Comparison of ENCODE assay signal across 1 cellular context in the genomic region with DNA sequence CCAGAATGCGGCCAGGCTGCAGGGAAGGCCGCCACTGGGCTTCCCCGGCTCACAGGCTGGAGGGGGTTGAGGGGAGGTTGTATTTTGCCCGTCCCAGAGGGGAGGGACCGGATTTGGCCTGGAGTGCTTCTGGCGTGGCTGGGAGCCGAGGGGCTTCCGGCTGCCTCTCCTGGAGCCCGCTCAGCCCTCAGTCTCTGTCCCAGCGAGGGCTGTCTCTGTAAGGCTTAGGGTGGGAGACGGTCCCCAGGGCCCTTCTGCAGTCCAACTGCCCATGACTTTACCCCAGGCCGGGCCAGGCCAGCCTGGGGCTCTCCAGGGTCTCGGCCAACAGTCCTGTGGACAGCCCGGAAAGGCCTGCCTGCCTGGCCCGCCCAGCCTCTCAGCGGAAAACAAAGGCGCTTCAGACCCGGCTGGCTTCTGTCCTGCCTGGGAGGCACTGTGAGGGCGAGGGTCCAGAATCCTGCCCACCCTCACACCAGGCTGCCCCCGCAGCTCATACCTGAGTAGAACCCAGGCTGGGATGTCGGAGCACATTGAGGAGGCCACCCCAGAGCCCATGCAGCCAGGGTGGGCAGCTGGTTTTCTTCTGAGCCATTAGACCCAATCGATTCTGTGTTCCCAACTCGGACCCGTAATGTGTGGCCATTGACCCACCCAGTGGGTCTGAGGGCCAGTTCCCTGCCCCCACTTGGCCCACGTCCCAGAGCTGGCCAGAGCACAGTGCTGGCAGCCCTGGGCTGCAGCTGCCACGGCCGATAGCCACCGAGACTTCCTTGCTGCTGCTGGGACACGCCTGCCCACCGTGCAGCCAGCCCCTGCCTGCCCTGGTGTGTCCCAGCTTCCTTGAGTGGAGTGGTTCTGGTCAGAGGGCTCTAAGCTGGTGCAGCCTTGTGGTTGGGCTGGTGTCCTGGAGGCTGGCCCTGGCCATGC.
TF ChIP-seq lines count a peak whose summit lies in the region.

No MANE protein-coding gene starts in this region.

TF ChIP-seq in HepG2, 621 proteins besides CTCF, POLR2A, EP300 and RAD21 (continues in another document):
- peak; percentile 70 for TF ChIP-seq ZFY (CRISPR knock-in tag; IDR thresholded peaks at IDR 0.05)
- TF ChIP-seq, protein P1, sequence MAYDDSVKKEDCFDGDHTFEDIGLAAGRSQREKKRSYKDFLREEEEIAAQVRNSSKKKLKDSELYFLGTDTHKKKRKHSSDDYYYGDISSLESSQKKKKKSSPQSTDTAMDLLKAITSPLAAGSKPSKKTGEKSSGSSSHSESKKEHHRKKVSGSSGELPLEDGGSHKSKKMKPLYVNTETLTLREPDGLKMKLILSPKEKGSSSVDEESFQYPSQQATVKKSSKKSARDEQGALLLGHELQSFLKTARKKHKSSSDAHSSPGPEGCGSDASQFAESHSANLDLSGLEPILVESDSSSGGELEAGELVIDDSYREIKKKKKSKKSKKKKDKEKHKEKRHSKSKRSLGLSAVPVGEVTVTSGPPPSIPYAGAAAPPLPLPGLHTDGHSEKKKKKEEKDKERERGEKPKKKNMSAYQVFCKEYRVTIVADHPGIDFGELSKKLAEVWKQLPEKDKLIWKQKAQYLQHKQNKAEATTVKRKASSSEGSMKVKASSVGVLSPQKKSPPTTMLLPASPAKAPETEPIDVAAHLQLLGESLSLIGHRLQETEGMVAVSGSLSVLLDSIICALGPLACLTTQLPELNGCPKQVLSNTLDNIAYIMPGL (CRISPR knock-in tag; IDR thresholded peaks at IDR 0.05; ENCODE audit: borderline replicate concordance in 1 of 2, low read depth in 1 of 2), result peak in 1 of 2 experiments; percentile 13; a peak in 1 of 4 replicates
- 0 out of 4 replicates have a peak, but pooled peaks of 1 of the 2 experiments have one; percentile 29 for TF ChIP-seq KLF16 (CRISPR knock-in tag; IDR thresholded peaks at IDR 0.05)
- 0 out of 2 replicates have a peak, but pooled peaks have one; percentile 14 for TF ChIP-seq ZNF230 (CRISPR knock-in tag; IDR thresholded peaks at IDR 0.05)
- TF ChIP-seq ZNF253 (CRISPR knock-in tag; IDR thresholded peaks at IDR 0.05; ENCODE audit: borderline replicate concordance), result 0 out of 2 replicates have a peak, but pooled peaks have one; percentile 32
- TF ChIP-seq ZNF75D (CRISPR knock-in tag; IDR thresholded peaks at IDR 0.05; ENCODE audit: borderline replicate concordance), result no peak
- peak; percentile 2 for TF ChIP-seq ASH2L (IDR thresholded peaks at IDR 0.05; ENCODE audit: insufficient read length, low read depth, low read length)
- no peak for TF ChIP-seq TBL1XR1 (IDR thresholded peaks at IDR 0.05; ENCODE audit: borderline replicate concordance, low read length, partially characterized antibody)
- TF ChIP-seq ZFX (CRISPR knock-in tag; IDR thresholded peaks at IDR 0.05; ENCODE audit: low read depth), result peak; percentile 82
- TF ChIP-seq, protein P2, sequence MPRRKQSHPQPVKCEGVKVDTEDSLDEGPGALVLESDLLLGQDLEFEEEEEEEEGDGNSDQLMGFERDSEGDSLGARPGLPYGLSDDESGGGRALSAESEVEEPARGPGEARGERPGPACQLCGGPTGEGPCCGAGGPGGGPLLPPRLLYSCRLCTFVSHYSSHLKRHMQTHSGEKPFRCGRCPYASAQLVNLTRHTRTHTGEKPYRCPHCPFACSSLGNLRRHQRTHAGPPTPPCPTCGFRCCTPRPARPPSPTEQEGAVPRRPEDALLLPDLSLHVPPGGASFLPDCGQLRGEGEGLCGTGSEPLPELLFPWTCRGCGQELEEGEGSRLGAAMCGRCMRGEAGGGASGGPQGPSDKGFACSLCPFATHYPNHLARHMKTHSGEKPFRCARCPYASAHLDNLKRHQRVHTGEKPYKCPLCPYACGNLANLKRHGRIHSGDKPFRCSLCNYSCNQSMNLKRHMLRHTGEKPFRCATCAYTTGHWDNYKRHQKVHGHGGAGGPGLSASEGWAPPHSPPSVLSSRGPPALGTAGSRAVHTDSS (CRISPR knock-in tag; conservative IDR thresholded peaks at IDR 0.05), result no peak
- peak; percentile 50 for TF ChIP-seq SAP130 (CRISPR knock-in tag; IDR thresholded peaks at IDR 0.05; ENCODE audit: low read depth)
- TF ChIP-seq HDAC1 (CRISPR knock-in tag; IDR thresholded peaks at IDR 0.05), result no peak
- peak; percentile 9; the same call in 1 of the 2 replicates for TF ChIP-seq MEIS2 (CRISPR knock-in tag; IDR thresholded peaks at IDR 0.05)
- TF ChIP-seq REPIN1 (CRISPR knock-in tag; IDR thresholded peaks at IDR 0.05; ENCODE audit: borderline replicate concordance, low read depth), result 0 out of 2 replicates have a peak, but pooled peaks have one; percentile 32
- TF ChIP-seq, protein P3, sequence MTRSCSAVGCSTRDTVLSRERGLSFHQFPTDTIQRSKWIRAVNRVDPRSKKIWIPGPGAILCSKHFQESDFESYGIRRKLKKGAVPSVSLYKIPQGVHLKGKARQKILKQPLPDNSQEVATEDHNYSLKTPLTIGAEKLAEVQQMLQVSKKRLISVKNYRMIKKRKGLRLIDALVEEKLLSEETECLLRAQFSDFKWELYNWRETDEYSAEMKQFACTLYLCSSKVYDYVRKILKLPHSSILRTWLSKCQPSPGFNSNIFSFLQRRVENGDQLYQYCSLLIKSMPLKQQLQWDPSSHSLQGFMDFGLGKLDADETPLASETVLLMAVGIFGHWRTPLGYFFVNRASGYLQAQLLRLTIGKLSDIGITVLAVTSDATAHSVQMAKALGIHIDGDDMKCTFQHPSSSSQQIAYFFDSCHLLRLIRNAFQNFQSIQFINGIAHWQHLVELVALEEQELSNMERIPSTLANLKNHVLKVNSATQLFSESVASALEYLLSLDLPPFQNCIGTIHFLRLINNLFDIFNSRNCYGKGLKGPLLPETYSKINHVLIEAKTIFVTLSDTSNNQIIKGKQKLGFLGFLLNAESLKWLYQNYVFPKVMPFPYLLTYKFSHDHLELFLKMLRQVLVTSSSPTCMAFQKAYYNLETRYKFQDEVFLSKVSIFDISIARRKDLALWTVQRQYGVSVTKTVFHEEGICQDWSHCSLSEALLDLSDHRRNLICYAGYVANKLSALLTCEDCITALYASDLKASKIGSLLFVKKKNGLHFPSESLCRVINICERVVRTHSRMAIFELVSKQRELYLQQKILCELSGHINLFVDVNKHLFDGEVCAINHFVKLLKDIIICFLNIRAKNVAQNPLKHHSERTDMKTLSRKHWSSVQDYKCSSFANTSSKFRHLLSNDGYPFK (CRISPR knock-in tag; IDR thresholded peaks at IDR 0.05; ENCODE audit: borderline replicate concordance), result peak; percentile 20; the same call in 1 of the 2 replicates
- peak; percentile 34; the same call in 1 of the 2 replicates for TF ChIP-seq ZNF292 (CRISPR knock-in tag; IDR thresholded peaks at IDR 0.05; ENCODE audit: borderline replicate concordance, low read depth)
- TF ChIP-seq, protein P4, sequence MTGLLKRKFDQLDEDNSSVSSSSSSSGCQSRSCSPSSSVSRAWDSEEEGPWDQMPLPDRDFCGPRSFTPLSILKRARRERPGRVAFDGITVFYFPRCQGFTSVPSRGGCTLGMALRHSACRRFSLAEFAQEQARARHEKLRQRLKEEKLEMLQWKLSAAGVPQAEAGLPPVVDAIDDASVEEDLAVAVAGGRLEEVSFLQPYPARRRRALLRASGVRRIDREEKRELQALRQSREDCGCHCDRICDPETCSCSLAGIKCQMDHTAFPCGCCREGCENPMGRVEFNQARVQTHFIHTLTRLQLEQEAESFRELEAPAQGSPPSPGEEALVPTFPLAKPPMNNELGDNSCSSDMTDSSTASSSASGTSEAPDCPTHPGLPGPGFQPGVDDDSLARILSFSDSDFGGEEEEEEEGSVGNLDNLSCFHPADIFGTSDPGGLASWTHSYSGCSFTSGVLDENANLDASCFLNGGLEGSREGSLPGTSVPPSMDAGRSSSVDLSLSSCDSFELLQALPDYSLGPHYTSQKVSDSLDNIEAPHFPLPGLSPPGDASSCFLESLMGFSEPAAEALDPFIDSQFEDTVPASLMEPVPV (CRISPR knock-in tag; IDR thresholded peaks at IDR 0.05), result peak; percentile 44; the same call in 1 of the 2 replicates
- TF ChIP-seq, protein P5, sequence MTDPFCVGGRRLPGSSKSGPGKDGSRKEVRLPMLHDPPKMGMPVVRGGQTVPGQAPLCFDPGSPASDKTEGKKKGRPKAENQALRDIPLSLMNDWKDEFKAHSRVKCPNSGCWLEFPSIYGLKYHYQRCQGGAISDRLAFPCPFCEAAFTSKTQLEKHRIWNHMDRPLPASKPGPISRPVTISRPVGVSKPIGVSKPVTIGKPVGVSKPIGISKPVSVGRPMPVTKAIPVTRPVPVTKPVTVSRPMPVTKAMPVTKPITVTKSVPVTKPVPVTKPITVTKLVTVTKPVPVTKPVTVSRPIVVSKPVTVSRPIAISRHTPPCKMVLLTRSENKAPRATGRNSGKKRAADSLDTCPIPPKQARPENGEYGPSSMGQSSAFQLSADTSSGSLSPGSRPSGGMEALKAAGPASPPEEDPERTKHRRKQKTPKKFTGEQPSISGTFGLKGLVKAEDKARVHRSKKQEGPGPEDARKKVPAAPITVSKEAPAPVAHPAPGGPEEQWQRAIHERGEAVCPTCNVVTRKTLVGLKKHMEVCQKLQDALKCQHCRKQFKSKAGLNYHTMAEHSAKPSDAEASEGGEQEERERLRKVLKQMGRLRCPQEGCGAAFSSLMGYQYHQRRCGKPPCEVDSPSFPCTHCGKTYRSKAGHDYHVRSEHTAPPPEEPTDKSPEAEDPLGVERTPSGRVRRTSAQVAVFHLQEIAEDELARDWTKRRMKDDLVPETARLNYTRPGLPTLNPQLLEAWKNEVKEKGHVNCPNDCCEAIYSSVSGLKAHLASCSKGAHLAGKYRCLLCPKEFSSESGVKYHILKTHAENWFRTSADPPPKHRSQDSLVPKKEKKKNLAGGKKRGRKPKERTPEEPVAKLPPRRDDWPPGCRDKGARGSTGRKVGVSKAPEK (CRISPR knock-in tag; IDR thresholded peaks at IDR 0.05; ENCODE audit: borderline replicate concordance), result no peak
- peak; percentile 12 for TF ChIP-seq HNF4A (CRISPR knock-in tag; IDR thresholded peaks at IDR 0.05)
- TF ChIP-seq ZBTB7A (CRISPR knock-in tag; IDR thresholded peaks at IDR 0.05), result peak; percentile 87; the same call in 1 of the 2 replicates
- no peak for TF ChIP-seq SOX6 (IDR thresholded peaks at IDR 0.05)
- TF ChIP-seq SOX6 (CRISPR knock-in tag; IDR thresholded peaks at IDR 0.05), result peak; percentile 48
- TF ChIP-seq, protein P6, sequence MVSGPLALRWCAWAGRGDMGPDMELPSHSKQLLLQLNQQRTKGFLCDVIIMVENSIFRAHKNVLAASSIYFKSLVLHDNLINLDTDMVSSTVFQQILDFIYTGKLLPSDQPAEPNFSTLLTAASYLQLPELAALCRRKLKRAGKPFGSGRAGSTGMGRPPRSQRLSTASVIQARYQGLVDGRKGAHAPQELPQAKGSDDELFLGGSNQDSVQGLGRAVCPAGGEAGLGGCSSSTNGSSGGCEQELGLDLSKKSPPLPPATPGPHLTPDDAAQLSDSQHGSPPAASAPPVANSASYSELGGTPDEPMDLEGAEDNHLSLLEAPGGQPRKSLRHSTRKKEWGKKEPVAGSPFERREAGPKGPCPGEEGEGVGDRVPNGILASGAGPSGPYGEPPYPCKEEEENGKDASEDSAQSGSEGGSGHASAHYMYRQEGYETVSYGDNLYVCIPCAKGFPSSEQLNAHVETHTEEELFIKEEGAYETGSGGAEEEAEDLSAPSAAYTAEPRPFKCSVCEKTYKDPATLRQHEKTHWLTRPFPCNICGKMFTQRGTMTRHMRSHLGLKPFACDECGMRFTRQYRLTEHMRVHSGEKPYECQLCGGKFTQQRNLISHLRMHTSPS (CRISPR knock-in tag; IDR thresholded peaks at IDR 0.05; ENCODE audit: low read depth), result peak; percentile 62
- peak; percentile 5; the same call in 1 of the 2 replicates for TF ChIP-seq TBX2 (CRISPR knock-in tag; IDR thresholded peaks at IDR 0.05; ENCODE audit: borderline replicate concordance)
- TF ChIP-seq, protein P7, sequence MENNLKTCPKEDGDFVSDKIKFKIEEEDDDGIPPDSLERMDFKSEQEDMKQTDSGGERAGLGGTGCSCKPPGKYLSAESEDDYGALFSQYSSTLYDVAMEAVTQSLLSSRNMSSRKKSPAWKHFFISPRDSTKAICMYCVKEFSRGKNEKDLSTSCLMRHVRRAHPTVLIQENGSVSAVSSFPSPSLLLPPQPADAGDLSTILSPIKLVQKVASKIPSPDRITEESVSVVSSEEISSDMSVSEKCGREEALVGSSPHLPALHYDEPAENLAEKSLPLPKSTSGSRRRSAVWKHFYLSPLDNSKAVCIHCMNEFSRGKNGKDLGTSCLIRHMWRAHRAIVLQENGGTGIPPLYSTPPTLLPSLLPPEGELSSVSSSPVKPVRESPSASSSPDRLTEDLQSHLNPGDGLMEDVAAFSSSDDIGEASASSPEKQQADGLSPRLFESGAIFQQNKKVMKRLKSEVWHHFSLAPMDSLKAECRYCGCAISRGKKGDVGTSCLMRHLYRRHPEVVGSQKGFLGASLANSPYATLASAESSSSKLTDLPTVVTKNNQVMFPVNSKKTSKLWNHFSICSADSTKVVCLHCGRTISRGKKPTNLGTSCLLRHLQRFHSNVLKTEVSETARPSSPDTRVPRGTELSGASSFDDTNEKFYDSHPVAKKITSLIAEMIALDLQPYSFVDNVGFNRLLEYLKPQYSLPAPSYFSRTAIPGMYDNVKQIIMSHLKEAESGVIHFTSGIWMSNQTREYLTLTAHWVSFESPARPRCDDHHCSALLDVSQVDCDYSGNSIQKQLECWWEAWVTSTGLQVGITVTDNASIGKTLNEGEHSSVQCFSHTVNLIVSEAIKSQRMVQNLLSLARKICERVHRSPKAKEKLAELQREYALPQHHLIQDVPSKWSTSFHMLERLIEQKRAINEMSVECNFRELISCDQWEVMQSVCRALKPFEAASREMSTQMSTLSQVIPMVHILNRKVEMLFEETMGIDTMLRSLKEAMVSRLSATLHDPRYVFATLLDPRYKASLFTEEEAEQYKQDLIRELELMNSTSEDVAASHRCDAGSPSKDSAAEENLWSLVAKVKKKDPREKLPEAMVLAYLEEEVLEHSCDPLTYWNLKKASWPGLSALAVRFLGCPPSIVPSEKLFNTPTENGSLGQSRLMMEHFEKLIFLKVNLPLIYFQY (CRISPR knock-in tag; IDR thresholded peaks at IDR 0.05; ENCODE audit: borderline replicate concordance), result peak; percentile 58
- TF ChIP-seq ZNF644 (CRISPR knock-in tag; IDR thresholded peaks at IDR 0.05; ENCODE audit: low read depth), result no peak
- TF ChIP-seq FOXJ3 (CRISPR knock-in tag; IDR thresholded peaks at IDR 0.05; ENCODE audit: borderline replicate concordance), result peak; percentile 32; the same call in 1 of the 2 replicates
- TF ChIP-seq, protein P8, sequence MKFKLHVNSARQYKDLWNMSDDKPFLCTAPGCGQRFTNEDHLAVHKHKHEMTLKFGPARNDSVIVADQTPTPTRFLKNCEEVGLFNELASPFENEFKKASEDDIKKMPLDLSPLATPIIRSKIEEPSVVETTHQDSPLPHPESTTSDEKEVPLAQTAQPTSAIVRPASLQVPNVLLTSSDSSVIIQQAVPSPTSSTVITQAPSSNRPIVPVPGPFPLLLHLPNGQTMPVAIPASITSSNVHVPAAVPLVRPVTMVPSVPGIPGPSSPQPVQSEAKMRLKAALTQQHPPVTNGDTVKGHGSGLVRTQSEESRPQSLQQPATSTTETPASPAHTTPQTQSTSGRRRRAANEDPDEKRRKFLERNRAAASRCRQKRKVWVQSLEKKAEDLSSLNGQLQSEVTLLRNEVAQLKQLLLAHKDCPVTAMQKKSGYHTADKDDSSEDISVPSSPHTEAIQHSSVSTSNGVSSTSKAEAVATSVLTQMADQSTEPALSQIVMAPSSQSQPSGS (CRISPR knock-in tag; IDR thresholded peaks at IDR 0.05), result 0 out of 2 replicates have a peak, but pooled peaks have one; percentile 19
